In the genomic region with DNA sequence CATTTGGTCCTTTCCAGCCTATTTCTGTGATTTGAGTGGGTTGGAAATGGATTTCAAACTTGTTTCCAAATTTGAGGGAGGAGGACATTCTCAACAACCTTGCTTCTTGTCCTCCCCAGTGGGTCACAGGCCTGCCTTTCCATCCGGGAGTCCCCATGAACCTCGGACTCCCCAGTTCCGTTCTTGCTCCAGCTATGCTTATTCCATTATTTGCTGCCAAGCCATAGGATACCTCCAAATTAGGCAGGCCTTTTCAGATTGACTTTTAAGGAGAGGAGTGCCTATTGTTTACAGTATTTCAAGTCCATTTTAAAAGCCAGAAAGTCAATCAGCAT, we compare ENCODE assay signal across 23 cellular contexts.
DNase-seq lines count a peak whose midpoint lies in the region; ATAC-seq and TF ChIP-seq lines count a peak whose summit lies in the region.
"Had no signal": no experiment of that assay in that cellular context is flagged by ENCODE, and none has a peak within 500 bp of the region (broad histone marks: within the 10 kb centered on the region; RNA-seq: fewer than 3 reads in every experiment).

No MANE protein-coding gene starts in this region.

- H3K27me3 ChIP-seq in OCI-LY3 (ENCODE audit: low read depth, low read length), result no peaks in the 10 kb centered on the region
- H3K27me3 ChIP-seq: esophagus squamous epithelium, MG63, neutrophil, Peyer's patch, thyroid gland had no signal

- H2AFZ ChIP-seq in OCI-LY3 (ENCODE audit: low read depth, low read length), result no peak overlapping the region

- H3K4me3 ChIP-seq in OCI-LY3 (ENCODE audit: low read length) (0 out of 2 replicates have a peak overlapping the region, but pooled peaks have one; percentile 0), coronary artery (no peak overlapping the region)
- H3K4me3 ChIP-seq: esophagus squamous epithelium, heart left ventricle, MG63, Peyer's patch, thyroid gland had no signal

- no peaks in the 10 kb centered on the region for H3K79me2 ChIP-seq in OCI-LY3 (ENCODE audit: low read length)

- H3K36me3 Mint-ChIP-seq in activated CD8-positive, alpha-beta memory T cell treated with anti-CD3 and anti-CD28 coated beads, Interleukin-2, amount 10 ng/mL, durations not matched to agents 7 days and 5 days, result no peaks in the 10 kb centered on the region
- no peaks in the 10 kb centered on the region for H3K36me3 Mint-ChIP-seq in effector memory CD8-positive, alpha-beta T cell (ENCODE audit: insufficient read depth)

- no peak overlapping the region for H3K27ac Mint-ChIP-seq in activated CD8-positive, alpha-beta memory T cell treated with anti-CD3 and anti-CD28 coated beads, Interleukin-2, amount 10 ng/mL, durations not matched to agents 7 days and 5 days
- H3K27ac Mint-ChIP-seq in effector memory CD8-positive, alpha-beta T cell, result no peak overlapping the region
- H3K27ac Mint-ChIP-seq: dendritic cell treated with granulocyte-macrophage colony-stimulating factor and Interleukin-4, amounts not matched to agents 40 ng/mL and 50 ng/mL, for 4 days had no signal

- no peaks in the 10 kb centered on the region for H3K9me3 Mint-ChIP-seq in activated CD8-positive, alpha-beta memory T cell treated with anti-CD3 and anti-CD28 coated beads, Interleukin-2, amount 10 ng/mL, durations not matched to agents 7 days and 5 days (ENCODE audit: low read depth)
- no peaks in the 10 kb centered on the region for H3K9me3 Mint-ChIP-seq in effector memory CD8-positive, alpha-beta T cell
- H3K9me3 Mint-ChIP-seq: dendritic cell treated with granulocyte-macrophage colony-stimulating factor and Interleukin-4, amounts not matched to agents 40 ng/mL and 50 ng/mL, for 4 days had no signal

- peak; percentile 18 for ATAC-seq in GM18867 (IDR thresholded peaks at IDR 0.05; ENCODE audit: unreplicated experiment)
- ATAC-seq in GM21423 (IDR thresholded peaks at IDR 0.05; ENCODE audit: unreplicated experiment), result peak; percentile 8
- peak; percentile 2 for ATAC-seq in HG02938 (IDR thresholded peaks at IDR 0.05; ENCODE audit: unreplicated experiment)
- ATAC-seq in activated CD8-positive, alpha-beta memory T cell treated with anti-CD3 and anti-CD28 coated beads, Interleukin-2, amount 10 ng/mL, durations not matched to agents 7 days and 5 days, result no peak
- ATAC-seq in effector memory CD8-positive, alpha-beta T cell (replicated peaks), result no peak
- ATAC-seq: heart left ventricle, HepG2, sciatic nerve had no signal

- peaks cover 9% of the 10 kb centered on the region for H3K4me1 Mint-ChIP-seq in activated CD8-positive, alpha-beta memory T cell treated with anti-CD3 and anti-CD28 coated beads, Interleukin-2, amount 10 ng/mL, durations not matched to agents 7 days and 5 days
- peaks cover 0 to 3% of the 10 kb centered on the region in 2 donors for H3K4me1 Mint-ChIP-seq in effector memory CD8-positive, alpha-beta T cell (ENCODE audit: low read depth in 2 of 2)

- H3K9ac ChIP-seq in OCI-LY3 (ENCODE audit: low read length), result no peak overlapping the region

- no peaks in the 10 kb centered on the region for H3K36me3 ChIP-seq in OCI-LY3 (replicated peaks; ENCODE audit: low read depth, low read length)
- H3K36me3 ChIP-seq: esophagus squamous epithelium, heart left ventricle, MG63, neutrophil, Peyer's patch, thyroid gland had no signal

- no peaks in the 10 kb centered on the region for H3K9me3 ChIP-seq in OCI-LY3 (ENCODE audit: insufficient read depth, low read length)
- H3K9me3 ChIP-seq: Caco-2, esophagus squamous epithelium, heart left ventricle, MG63, neutrophil, Peyer's patch, thyroid gland had no signal

- DNase-seq in activated CD8-positive, alpha-beta memory T cell treated with anti-CD3 and anti-CD28 coated beads, Interleukin-2, amount 10 ng/mL, durations not matched to agents 7 days and 5 days, result no peak
- DNase-seq in DMS114 treated with DMSO at 0.1 percent for 48 hours (lab: John Stamatoyannopoulos, UW; ENCODE audit: unreplicated experiment) (no peak), coronary artery (ENCODE audit: low spot score) (no peak)
- DNase-seq in effector memory CD8-positive, alpha-beta T cell, result no peak
- DNase-seq: activated CD8-positive, alpha-beta memory T cell treated with anti-CD3 and anti-CD28 coated beads for 24 hours; Caco-2; esophagus squamous epithelium; heart left ventricle; islet precursor cell; MG63; NCI-H2029; NCI-H526 treated with DMSO at 0.1 percent for 48 hours; Peyer's patch; thyroid gland had no signal

- H3K4me3 Mint-ChIP-seq in activated CD8-positive, alpha-beta memory T cell treated with anti-CD3 and anti-CD28 coated beads, Interleukin-2, amount 10 ng/mL, durations not matched to agents 7 days and 5 days, result no peak overlapping the region
- no peak overlapping the region for H3K4me3 Mint-ChIP-seq in effector memory CD8-positive, alpha-beta T cell
- H3K4me3 Mint-ChIP-seq: dendritic cell treated with granulocyte-macrophage colony-stimulating factor and Interleukin-4, amounts not matched to agents 40 ng/mL and 50 ng/mL, for 4 days had no signal

- peaks cover 20% of the 10 kb centered on the region for H3K4me1 ChIP-seq in OCI-LY3 (ENCODE audit: low read length)
- H3K4me1 ChIP-seq: Caco-2, esophagus squamous epithelium, heart left ventricle, Peyer's patch, thyroid gland had no signal

- no peaks in the 10 kb centered on the region for H4K20me1 ChIP-seq in OCI-LY3 (ENCODE audit: insufficient read depth, low read length)

- TF ChIP-seq CTCF in OCI-LY3 (IDR thresholded peaks at IDR 0.05; ENCODE audit: low read depth, low read length), result no peak
- TF ChIP-seq CTCF in coronary artery (IDR thresholded peaks at IDR 0.05), result no peak

- peak overlapping the region; percentile 48 for H3K4me2 ChIP-seq in OCI-LY3 (ENCODE audit: low read length)

- no peaks in the 10 kb centered on the region for H3K27me3 Mint-ChIP-seq in activated CD8-positive, alpha-beta memory T cell treated with anti-CD3 and anti-CD28 coated beads, Interleukin-2, amount 10 ng/mL, durations not matched to agents 7 days and 5 days
- H3K27me3 Mint-ChIP-seq in effector memory CD8-positive, alpha-beta T cell, result peaks cover 0 to 5% of the 10 kb centered on the region in 2 donors
- H3K27me3 Mint-ChIP-seq: dendritic cell treated with granulocyte-macrophage colony-stimulating factor and Interleukin-4, amounts not matched to agents 40 ng/mL and 50 ng/mL, for 4 days had no signal

- CTCF ChIA-PET in activated CD8-positive, alpha-beta memory T cell treated with anti-CD3 and anti-CD28 coated beads, Interleukin-2, amount 10 ng/mL, durations not matched to agents 7 days and 5 days (lab: Charles Lee), result no interaction called here

- no peak overlapping the region for H3K27ac ChIP-seq in OCI-LY3 (ENCODE audit: low read length)
- H3K27ac ChIP-seq in coronary artery, result no peak overlapping the region
- H3K27ac ChIP-seq: esophagus squamous epithelium, heart left ventricle, neutrophil, Peyer's patch, thyroid gland, VCaP had no signal

Comparison
In these comparisons a context has a peak if more than half of its experiments do, and no peak if none do; other contexts are left out.
1. ATAC-seq: peak in GM18867 (single experiment), GM21423 (single experiment) and HG02938 (single experiment); none in activated CD8-positive, alpha-beta memory T cell treated with anti-CD3 and anti-CD28 coated beads, Interleukin-2, amount 10 ng/mL, durations not matched to agents 7 days and 5 days (single experiment) and effector memory CD8-positive, alpha-beta T cell (single experiment).